ENCODE assay signal across 40 cellular contexts in the genomic region with DNA sequence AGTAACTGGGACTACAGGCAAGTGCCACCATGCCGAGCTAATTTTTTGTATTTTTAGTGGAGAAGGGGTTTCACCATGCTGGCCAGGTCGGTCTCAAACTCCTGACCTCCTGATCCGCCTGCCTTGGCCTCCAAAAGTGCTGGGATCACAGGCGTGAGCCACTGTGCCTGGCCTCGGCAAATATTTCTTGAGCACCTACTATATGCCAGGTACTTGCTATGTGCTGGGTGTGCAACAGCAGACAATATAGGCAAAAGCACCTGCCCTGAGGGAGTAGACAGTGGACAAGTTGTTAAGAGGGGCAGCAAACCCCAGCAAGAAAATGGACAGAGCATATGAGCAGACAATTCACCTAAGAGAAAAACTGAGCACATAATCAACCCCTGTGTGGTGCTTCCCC.
"Had no signal": no experiment of that assay in that cellular context is flagged by ENCODE, and none has a peak within 500 bp of the region (broad histone marks: within the 10 kb centered on the region; RNA-seq: fewer than 3 reads in every experiment).

No MANE protein-coding gene starts in this region.

- FAIRE-seq: astrocyte had no signal

- H3K9me3 Mint-ChIP-seq: activated CD4-positive, alpha-beta memory T cell treated with anti-CD3 and anti-CD28 coated beads for 36 hours; activated CD4-positive, alpha-beta T cell treated with anti-CD3 and anti-CD28 coated beads, Interleukin-2, amount 10 ng/mL, durations not matched to agents 24 days and 14 days; activated CD8-positive, alpha-beta T cell treated with anti-CD3 and anti-CD28 coated beads for 36 hours; activated naive CD4-positive, alpha-beta T cell treated with anti-CD3 and anti-CD28 coated beads for 36 hours; activated naive CD4-positive, alpha-beta T cell treated with anti-CD3 and anti-CD28 coated beads, Interleukin-2, amount 50 U/mL, for 72 hours; activated naive CD8-positive, alpha-beta T cell treated with anti-CD3 and anti-CD28 coated beads for 36 hours; activated T-cell treated with anti-CD3 and anti-CD28 coated beads, Interleukin-2, amount 50 U/mL, for 4 hours; activated T-cell treated with anti-CD3 and anti-CD28 coated beads, Interleukin-2, amount 50 U/mL, for 72 hours; activated T-helper 1 cell treated with anti-CD3 and anti-CD28 coated beads, Interleukin-12 subunit alpha, Interleukin-12 subunit beta, Interleukin-2, Interleukin-4 antibody, amounts not matched to agents 30 ng/mL and 10 ng/mL and 1 ng/mL, durations not matched to agents 14 hours and 24 hours and 36 hours; activated T-helper 17 cell treated with anti-CD3 and anti-CD28 coated beads, Interleukin-2, amount 50 U/mL, for 72 hours; central memory CD8-positive, alpha-beta T cell; T-helper 1 cell treated with Interleukin-12 subunit alpha and Interleukin-12 subunit beta and Interleukin-4 antibody, amounts not matched to agents 30 μg/mL and 1 μg/mL, for 36 hours; T-helper 2 cell treated with Interferon-gamma antibody and Interleukin-4, amounts not matched to agents 5 μg/mL and 100 μg/mL, for 36 hours; WTC11 had no signal

- H3K4me3 ChIP-seq: adrenal gland, body of pancreas, breast epithelium had no signal

- H3K9me3 ChIP-seq: adrenal gland, body of pancreas, breast epithelium had no signal

- ATAC-seq: activated CD8-positive, alpha-beta T cell treated with anti-CD3 and anti-CD28 coated beads for 36 hours; activated naive CD4-positive, alpha-beta T cell treated with anti-CD3 and anti-CD28 coated beads, Interleukin-2, amount 50 U/mL, for 72 hours; activated T-cell treated with anti-CD3 and anti-CD28 coated beads, Interleukin-2, amount 50 U/mL, for 4 hours; activated T-cell treated with anti-CD3 and anti-CD28 coated beads, Interleukin-2, amount 50 U/mL, for 72 hours; activated T-helper 17 cell treated with anti-CD3 and anti-CD28 coated beads, Interleukin-2, amount 50 U/mL, for 72 hours; body of pancreas; WTC11 had no signal

- H3K36me3 Mint-ChIP-seq: activated CD4-positive, alpha-beta memory T cell treated with anti-CD3 and anti-CD28 coated beads for 36 hours; activated naive CD8-positive, alpha-beta T cell treated with anti-CD3 and anti-CD28 coated beads for 36 hours; WTC11 had no signal

- H3K27me3 ChIP-seq: body of pancreas, brain microvascular endothelial cell, breast epithelium had no signal

- DNase-seq: activated CD4-positive, alpha-beta memory T cell treated with anti-CD3 and anti-CD28 coated beads for 36 hours; activated CD4-positive, alpha-beta T cell treated with anti-CD3 and anti-CD28 coated beads for 4 hours; activated CD4-positive, alpha-beta T cell treated with anti-CD3 and anti-CD28 coated beads, Interleukin-2, amount 10 ng/mL, durations not matched to agents 24 days and 14 days; activated CD4-positive, alpha-beta T cell treated with anti-CD3 and anti-CD28 coated beads, Interleukin-2, amount 50 U/mL, for 1 hour; activated CD4-positive, alpha-beta T cell treated with anti-CD3 and anti-CD28 coated beads, Interleukin-2, amount 50 U/mL, for 4 hours; activated CD4-positive, CD25-positive, alpha-beta regulatory T cell; activated CD4-positive, CD25-positive, alpha-beta regulatory T cell treated with anti-CD3 and anti-CD28 coated beads, Interleukin-2, amount 50 U/mL, for 72 hours; activated CD8-positive, alpha-beta memory T cell treated with anti-CD3 and anti-CD28 coated beads, Interleukin-2, amount 50 U/mL, for 4 hours; activated CD8-positive, alpha-beta T cell treated with anti-CD3 and anti-CD28 coated beads for 36 hours; activated effector memory CD4-positive, alpha-beta T cell treated with anti-CD3 and anti-CD28 coated beads, Interleukin-2, amount 50 U/mL, for 16 hours; activated gamma-delta T cell treated with Interleukin-2 at 50 U/mL for 16 hours; activated naive CD4-positive, alpha-beta T cell; activated naive CD4-positive, alpha-beta T cell treated with anti-CD3 and anti-CD28 coated beads for 36 hours; activated naive CD4-positive, alpha-beta T cell treated with anti-CD3 and anti-CD28 coated beads, Interleukin-2, amount 50 U/mL, for 16 hours; activated naive CD8-positive, alpha-beta T cell treated with anti-CD3 and anti-CD28 coated beads for 36 hours; activated T-cell treated with anti-CD3 and anti-CD28 coated beads for 4 hours; activated T-cell treated with anti-CD3 and anti-CD28 coated beads, Interleukin-2, amount 50 U/mL, for 1 hour; activated T-cell treated with anti-CD3 and anti-CD28 coated beads, Interleukin-2, amount 50 U/mL, for 4 hours; activated T-cell treated with anti-CD3 and anti-CD28 coated beads, Interleukin-2, amount 50 U/mL, for 72 hours; amniotic stem cell; aorta; body of pancreas; brain microvascular endothelial cell; caudate nucleus; cerebellar nuclear complex; SW 1271; T-helper 1 cell; T-helper 2 cell; T-helper 9 cell; WERI-Rb-1 had no signal

- H3K36me3 ChIP-seq: adrenal gland, brain microvascular endothelial cell, breast epithelium, WERI-Rb-1 had no signal

- H3K27ac Mint-ChIP-seq: activated CD4-positive, alpha-beta memory T cell treated with anti-CD3 and anti-CD28 coated beads for 36 hours; activated CD4-positive, alpha-beta T cell treated with anti-CD3 and anti-CD28 coated beads, Interleukin-2, amount 10 ng/mL, durations not matched to agents 24 days and 14 days; activated CD8-positive, alpha-beta T cell treated with anti-CD3 and anti-CD28 coated beads for 36 hours; activated naive CD4-positive, alpha-beta T cell treated with anti-CD3 and anti-CD28 coated beads for 36 hours; activated naive CD4-positive, alpha-beta T cell treated with anti-CD3 and anti-CD28 coated beads, Interleukin-2, amount 50 U/mL, for 72 hours; activated naive CD8-positive, alpha-beta T cell treated with anti-CD3 and anti-CD28 coated beads for 36 hours; activated T-cell treated with anti-CD3 and anti-CD28 coated beads, Interleukin-2, amount 50 U/mL, for 72 hours; activated T-helper 1 cell treated with anti-CD3 and anti-CD28 coated beads, Interleukin-12 subunit alpha, Interleukin-12 subunit beta, Interleukin-2, Interleukin-4 antibody, amounts not matched to agents 30 ng/mL and 10 ng/mL and 1 ng/mL, durations not matched to agents 14 hours and 24 hours and 36 hours; activated T-helper 17 cell treated with anti-CD3 and anti-CD28 coated beads, Interleukin-2, amount 50 U/mL, for 72 hours; T-helper 1 cell treated with Interleukin-12 subunit alpha and Interleukin-12 subunit beta and Interleukin-4 antibody, amounts not matched to agents 30 μg/mL and 1 μg/mL, for 36 hours; T-helper 2 cell treated with Interferon-gamma antibody and Interleukin-4, amounts not matched to agents 5 μg/mL and 100 μg/mL, for 36 hours; WTC11 had no signal

- H3K27me3 Mint-ChIP-seq: activated CD8-positive, alpha-beta T cell treated with anti-CD3 and anti-CD28 coated beads for 36 hours had no signal

- H3K4me1 ChIP-seq: breast epithelium had no signal

- H3K4me3 Mint-ChIP-seq: activated CD4-positive, alpha-beta memory T cell treated with anti-CD3 and anti-CD28 coated beads for 36 hours; activated CD4-positive, alpha-beta T cell treated with anti-CD3 and anti-CD28 coated beads, Interleukin-2, amount 10 ng/mL, durations not matched to agents 24 days and 14 days; activated CD8-positive, alpha-beta T cell treated with anti-CD3 and anti-CD28 coated beads for 36 hours; activated naive CD4-positive, alpha-beta T cell treated with anti-CD3 and anti-CD28 coated beads for 36 hours; activated naive CD8-positive, alpha-beta T cell treated with anti-CD3 and anti-CD28 coated beads for 36 hours; activated T-cell treated with anti-CD3 and anti-CD28 coated beads, Interleukin-2, amount 50 U/mL, for 4 hours; activated T-cell treated with anti-CD3 and anti-CD28 coated beads, Interleukin-2, amount 50 U/mL, for 72 hours; activated T-helper 1 cell treated with anti-CD3 and anti-CD28 coated beads, Interleukin-12 subunit alpha, Interleukin-12 subunit beta, Interleukin-2, Interleukin-4 antibody, amounts not matched to agents 30 ng/mL and 10 ng/mL and 1 ng/mL, durations not matched to agents 14 hours and 24 hours and 36 hours; activated T-helper 17 cell treated with anti-CD3 and anti-CD28 coated beads, Interleukin-2, amount 50 U/mL, for 72 hours; central memory CD8-positive, alpha-beta T cell; T-helper 1 cell treated with Interleukin-12 subunit alpha and Interleukin-12 subunit beta and Interleukin-4 antibody, amounts not matched to agents 30 μg/mL and 1 μg/mL, for 36 hours; T-helper 2 cell treated with Interferon-gamma antibody and Interleukin-4, amounts not matched to agents 5 μg/mL and 100 μg/mL, for 36 hours; WTC11 had no signal

- H3K27ac ChIP-seq: adrenal gland, body of pancreas, brain microvascular endothelial cell, breast epithelium, WERI-Rb-1 had no signal
